10 cellular contexts compared by ENCODE assay signal in the genomic region with DNA sequence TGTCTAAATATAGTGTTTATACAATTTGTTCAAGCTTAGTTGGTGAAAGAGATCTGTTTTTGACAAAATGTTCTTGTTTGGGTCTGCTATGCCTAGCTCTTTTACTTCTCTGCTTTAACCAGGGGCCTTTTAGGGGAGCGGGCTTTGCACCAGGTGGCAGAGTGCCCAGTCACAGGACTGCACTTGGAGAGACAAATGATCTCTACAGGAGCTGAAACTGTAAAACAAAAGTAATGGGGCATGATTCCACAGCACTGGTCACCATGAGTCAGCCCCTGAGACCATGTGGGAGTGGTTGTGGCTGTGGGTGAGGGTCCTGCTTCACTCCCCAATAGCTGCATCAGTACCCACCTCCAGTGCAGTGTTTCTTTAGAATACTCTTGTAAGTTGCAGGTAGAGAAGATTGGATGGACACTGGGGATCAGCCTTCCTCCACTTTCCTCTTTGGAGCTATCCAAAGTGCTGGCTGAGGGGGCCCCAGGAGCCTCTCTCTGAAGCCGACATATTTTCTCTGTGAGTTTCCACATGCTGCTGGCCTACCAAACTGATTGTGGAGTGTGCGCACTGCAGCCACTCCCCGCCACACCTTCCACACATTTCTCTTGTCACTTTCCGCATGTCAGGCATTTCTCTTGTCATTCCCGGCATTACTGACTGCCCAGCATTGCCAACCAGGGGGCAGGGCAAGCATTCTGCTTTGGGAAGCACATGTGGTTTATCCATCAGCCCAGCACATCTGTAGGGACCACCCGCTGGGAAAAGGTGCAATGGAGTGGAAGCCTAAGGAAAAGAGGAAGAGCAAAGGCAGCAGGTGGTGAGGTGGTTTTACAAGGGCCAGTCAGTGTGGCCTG.
DNase-seq lines count a peak whose midpoint lies in the region; ATAC-seq and TF ChIP-seq lines count a peak whose summit lies in the region.
"Had no signal": no experiment of that assay in that cellular context is flagged by ENCODE, and none has a peak within 500 bp of the region (broad histone marks: within the 10 kb centered on the region; RNA-seq: fewer than 3 reads in every experiment).

No MANE protein-coding gene starts in this region.

- POLR2A ChIA-PET in SK-N-SH (lab: Yijun Ruan, JAX): no interaction called here

- no peaks in the 10 kb centered on the region for H3F3A ChIP-seq in SK-N-SH (replicated peaks; ENCODE audit: insufficient read depth)

- H3K4me1 Mint-ChIP-seq in activated naive CD8-positive, alpha-beta T cell treated with anti-CD3 and anti-CD28 coated beads, Interleukin-2, amount 50 U/mL, for 24 hours: peaks cover 10% of the 10 kb centered on the region

- no peaks in the 10 kb centered on the region for H3K79me2 ChIP-seq in SK-N-SH (ENCODE audit: insufficient read depth)
- H3K79me2 ChIP-seq: parathyroid adenoma had no signal

- 57% methylated on average over 7 of the region's 7 CpGs for WGBS in SK-N-SH (ENCODE audit: low lambda C conversion rate)
- 82 to 83% methylated on average over 7 of the region's 7 CpGs for WGBS in sigmoid colon, 2 donors

- no peaks in the 10 kb centered on the region for H3K9me3 Mint-ChIP-seq in activated naive CD8-positive, alpha-beta T cell treated with anti-CD3 and anti-CD28 coated beads, Interleukin-2, amount 50 U/mL, for 24 hours

- TF ChIP-seq CTCF in SK-N-SH (IDR thresholded peaks at IDR 0.05) (no peak), sigmoid colon (IDR thresholded peaks at IDR 0.05) (no peak)

- no peak overlapping the region for H2AFZ ChIP-seq in SK-N-SH (ENCODE audit: low read depth)
- H2AFZ ChIP-seq: parathyroid adenoma had no signal

- H3K27me3 Mint-ChIP-seq in activated naive CD8-positive, alpha-beta T cell treated with anti-CD3 and anti-CD28 coated beads, Interleukin-2, amount 50 U/mL, for 24 hours: peaks cover 9% of the 10 kb centered on the region

- no peaks in the 10 kb centered on the region for H3K9me3 ChIP-seq in SK-N-SH
- H3K9me3 ChIP-seq in sigmoid colon: no peaks in the 10 kb centered on the region

- H3K4me3 ChIP-seq in SK-N-SH (ENCODE audit: low read depth in 2 of 2, low read length in 1 of 2) (no peak overlapping the region), sigmoid colon (no peak overlapping the region)

- H3K27ac ChIP-seq in SK-N-SH (ENCODE audit: low read depth in 2 of 2, low read length in 1 of 2) (no peak overlapping the region), sigmoid colon (peak overlapping the region in 1 of 4 donors; percentile 45)
- H3K27ac ChIP-seq: parathyroid adenoma had no signal

- H3K36me3 ChIP-seq in SK-N-SH (replicated peaks in 1 of 2; ENCODE audit: control insufficient read depth in 1 of 2, insufficient read depth in 2 of 2, low read length in 1 of 2) (no peaks in the 10 kb centered on the region), sigmoid colon (no peaks in the 10 kb centered on the region)

- no peaks in the 10 kb centered on the region for H3K9me2 ChIP-seq in SK-N-SH

- H3K27me3 ChIP-seq in SK-N-SH (ENCODE audit: insufficient read depth) (no peaks in the 10 kb centered on the region), sigmoid colon (no peaks in the 10 kb centered on the region)

- H4K20me1 ChIP-seq in SK-N-SH (ENCODE audit: insufficient read depth): peaks cover 6% of the 10 kb centered on the region; the same call in 1 of the 2 replicates

- no peak overlapping the region for H3K4me3 Mint-ChIP-seq in activated naive CD8-positive, alpha-beta T cell treated with anti-CD3 and anti-CD28 coated beads, Interleukin-2, amount 50 U/mL, for 24 hours

- TF ChIP-seq EP300 in SK-N-SH (IDR thresholded peaks at IDR 0.05; ENCODE audit: borderline replicate concordance in 1 of 2, low read depth in 1 of 2, low read length in 1 of 2) (no peak), sigmoid colon (IDR thresholded peaks at IDR 0.05) (no peak)

- no peak for DNase-seq in SK-N-SH
- peak; percentile 23 for DNase-seq in RPMI7951 (ENCODE audit: low read depth)
- peak; percentile 73 for DNase-seq in sigmoid colon
- no peak for DNase-seq in activated naive CD8-positive, alpha-beta T cell treated with anti-CD3 and anti-CD28 coated beads, Interleukin-2, amount 50 U/mL, for 24 hours
- no peak for DNase-seq in NCI-H187 treated with DMSO at 0.1 percent for 48 hours (lab: John Stamatoyannopoulos, UW)
- no peak for DNase-seq in NOMO-1 treated with DMSO at 0.1 percent for 48 hours (lab: John Stamatoyannopoulos, UW; ENCODE audit: unreplicated experiment)
- DNase-seq: NCI-H226 had no signal

- H3K4me2 ChIP-seq in SK-N-SH: no peak overlapping the region

- ATAC-seq in SK-N-SH treated with all-trans-retinoic acid at 6 μM for 48 hours (no peak; the same call in 2 of the 3 replicates), HG02870 (IDR thresholded peaks at IDR 0.05; ENCODE audit: unreplicated experiment) (peak; percentile 19)
- no peak for ATAC-seq in activated naive CD8-positive, alpha-beta T cell treated with anti-CD3 and anti-CD28 coated beads, Interleukin-2, amount 50 U/mL, for 24 hours

- TF ChIP-seq POLR2A in sigmoid colon (IDR thresholded peaks at IDR 0.05): no peak

- H3K4me1 ChIP-seq in SK-N-SH (ENCODE audit: control insufficient read depth in 1 of 2, insufficient read depth in 2 of 2, low read depth in 1 of 2, low read length in 1 of 2): peaks cover 0 to 15% of the 10 kb centered on the region in 2 experiments; a peak in 2 of 4 replicates
- H3K4me1 ChIP-seq in sigmoid colon: peaks cover 0 to 54% (median 11%) of the 10 kb centered on the region in 4 donors
- H3K4me1 ChIP-seq: parathyroid adenoma had no signal

- H3K36me3 Mint-ChIP-seq in activated naive CD8-positive, alpha-beta T cell treated with anti-CD3 and anti-CD28 coated beads, Interleukin-2, amount 50 U/mL, for 24 hours (ENCODE audit: low read depth): no peaks in the 10 kb centered on the region

- no peak for TF ChIP-seq RAD21 in SK-N-SH (IDR thresholded peaks at IDR 0.05; ENCODE audit: low read length)

- intact Hi-C loops in sigmoid colon (cut with DNase I): no loop called here

- no peak overlapping the region for H3K9ac ChIP-seq in SK-N-SH
- H3K9ac ChIP-seq: parathyroid adenoma had no signal

- CTCF ChIA-PET in SK-N-SH (lab: Yijun Ruan, JAX): interaction anchor here (0.5 to 1.6 kb wide), 2 partner anchors 29 to 304 kb away, joined by 3 to 4 read pairs; no protein-coding TSS in a partner anchor

- H3K27ac Mint-ChIP-seq in activated naive CD8-positive, alpha-beta T cell treated with anti-CD3 and anti-CD28 coated beads, Interleukin-2, amount 50 U/mL, for 24 hours: no peak overlapping the region

TF ChIP-seq in SK-N-SH, 30 proteins besides CTCF, POLR2A, EP300 and RAD21 (continues in another document):
- no peak for TF ChIP-seq MAX (IDR thresholded peaks at IDR 0.05; ENCODE audit: low read depth)

TF ChIP-seq in SK-N-SH treated with all-trans-retinoic acid at 6 μM for 48 hours, 23 proteins besides CTCF, POLR2A, EP300 and RAD21:
- TF ChIP-seq CSDC2 (CRISPR knock-in tag; IDR thresholded peaks at IDR 0.05) (no peak), TSHZ2 (CRISPR knock-in tag; IDR thresholded peaks at IDR 0.05) (no peak), ZFP3 (CRISPR knock-in tag; IDR thresholded peaks at IDR 0.05) (no peak), PPARA (CRISPR knock-in tag; IDR thresholded peaks at IDR 0.05; ENCODE audit: borderline replicate concordance) (no peak)
TF ChIP-seq in SK-N-SH treated with all-trans-retinoic acid at 6 μM for 48 hours: peak in this region for 0.

Comparison
In these comparisons a context has a peak if more than half of its experiments do, and no peak if none do; other contexts are left out.
1. DNase-seq: peak in RPMI7951 (single experiment) and sigmoid colon (single experiment); none in SK-N-SH (single experiment), activated naive CD8-positive, alpha-beta T cell treated with anti-CD3 and anti-CD28 coated beads, Interleukin-2, amount 50 U/mL, for 24 hours (single experiment), NCI-H187 treated with DMSO at 0.1 percent for 48 hours (single experiment) and NOMO-1 treated with DMSO at 0.1 percent for 48 hours (single experiment).